Comparison of ENCODE assay signal across 34 cellular contexts in genomic region chr14:76656592-76656991, GRCh38.
"Had no signal": no experiment of that assay in that cellular context is flagged by ENCODE, and none has a peak within 500 bp of the region (broad histone marks: within the 10 kb centered on the region; RNA-seq: fewer than 3 reads in every experiment).

No MANE protein-coding gene starts in this region.

- H3K27me3 ChIP-seq: MG63 had no signal

- DNase-seq: Kasumi-1, MG63, MM.1S, MV-4-11, NCI-H1048, NCI-H1092, NCI-H1092 treated with DMSO at 0.1 percent for 48 hours, NCI-H1105, NCI-H1105 treated with DMSO at 0.1 percent for 48 hours, NCI-H1417, NCI-H1417 treated with DMSO at 0.1 percent for 48 hours, NCI-H1436, NCI-H1436 treated with DMSO at 0.1 percent for 48 hours, NCI-H146, NCI-H1694, NCI-H1694 treated with DMSO at 0.1 percent for 48 hours, NCI-H187, NCI-H187 treated with DMSO at 0.1 percent for 48 hours, NCI-H1930, NCI-H2029, NCI-H2029 treated with DMSO at 0.1 percent for 48 hours, NCI-H2081, NCI-H2081 treated with DMSO at 0.1 percent for 48 hours, NCI-H2107, NCI-H2171, NCI-H2171 treated with DMSO at 0.1 percent for 48 hours, NCI-H2227 treated with DMSO at 0.1 percent for 48 hours, NCI-H226, NCI-H446, NCI-H446 treated with DMSO at 0.1 percent for 48 hours, NCI-H510A, NCI-H510A treated with DMSO at 0.1 percent for 48 hours, NCI-H524, NCI-H524 treated with DMSO at 0.1 percent for 48 hours had no signal

- H3K4me3 ChIP-seq: MG63 had no signal

- H3K9me3 ChIP-seq: MG63 had no signal

- H3K36me3 ChIP-seq: MG63 had no signal
